In genomic region chr12:111029732-111030131, GRCh38 we compare ENCODE assay signal across 27 cellular contexts. TPM values are rescaled to one million over a fixed set of nuclear protein-coding genes. Genes with fewer than 3 reads are reported as not detected.
"Had no signal": no experiment of that assay in that cellular context is flagged by ENCODE, and none has a peak within 500 bp of the region (broad histone marks: within the 10 kb centered on the region; RNA-seq: fewer than 3 reads in every experiment).

No MANE protein-coding gene starts in this region.

- ATAC-seq: activated T-helper 17 cell treated with anti-CD3 and anti-CD28 coated beads, Interleukin-2, amount 50 U/mL, for 72 hours; K562; Right ventricle myocardium inferior had no signal

- FAIRE-seq: K562 had no signal

- H3K9me3 ChIP-seq: adrenal gland, breast epithelium had no signal

- H3K4me2 ChIP-seq: PC-9 had no signal

- H3K4me1 Mint-ChIP-seq: activated T-helper 17 cell treated with anti-CD3 and anti-CD28 coated beads, Interleukin-2, amount 50 U/mL, for 72 hours had no signal

- H3K27ac Mint-ChIP-seq: activated CD4-positive, alpha-beta memory T cell treated with anti-CD3 and anti-CD28 coated beads, Interleukin-2, amount 10 ng/mL, durations not matched to agents 7 days and 5 days; activated CD4-positive, alpha-beta T cell treated with anti-CD3 and anti-CD28 coated beads, Interleukin-2, amount 10 ng/mL, durations not matched to agents 7 days and 5 days; activated naive CD8-positive, alpha-beta T cell treated with anti-CD3 and anti-CD28 coated beads, Interleukin-2, amount 10 ng/mL, durations not matched to agents 7 days and 5 days; activated T-helper 17 cell treated with anti-CD3 and anti-CD28 coated beads, Interleukin-2, amount 50 U/mL, for 72 hours had no signal

- H3K4me3 ChIP-seq: adrenal gland, breast epithelium, K562, PC-9 had no signal

- DNase-seq: activated CD4-positive, alpha-beta memory T cell treated with anti-CD3 and anti-CD28 coated beads, Interleukin-2, amount 10 ng/mL, durations not matched to agents 7 days and 5 days; activated CD4-positive, alpha-beta T cell treated with anti-CD3 and anti-CD28 coated beads, Interleukin-2, amount 10 ng/mL, durations not matched to agents 7 days and 5 days; activated CD4-positive, CD25-positive, alpha-beta regulatory T cell; activated naive CD4-positive, alpha-beta T cell treated with anti-CD3 and anti-CD28 coated beads, Interleukin-2, amount 50 U/mL, for 16 hours; activated naive CD8-positive, alpha-beta T cell treated with anti-CD3 and anti-CD28 coated beads, Interleukin-2, amount 10 ng/mL, durations not matched to agents 7 days and 5 days; activated T-cell treated with anti-CD3 and anti-CD28 coated beads for 4 hours; activated T-cell treated with anti-CD3 and anti-CD28 coated beads, Interleukin-2, amount 50 U/mL, for 48 hours; adrenal gland; anterior cingulate cortex; central memory CD4-positive, alpha-beta T cell; Karpas-422; MM.1S; NCI-H1105 treated with DMSO at 0.1 percent for 48 hours; NCI-H1436 treated with DMSO at 0.1 percent for 48 hours; NCI-H187 treated with DMSO at 0.1 percent for 48 hours; NCI-H2081 treated with DMSO at 0.1 percent for 48 hours; NCI-H446; NCI-H524; PC-9; T-helper 1 cell had no signal

- H3K4me1 ChIP-seq: adrenal gland had no signal

- H3K27ac ChIP-seq: adrenal gland, breast epithelium, PC-9, VCaP had no signal

- H3K36me3 Mint-ChIP-seq: activated naive CD8-positive, alpha-beta T cell treated with anti-CD3 and anti-CD28 coated beads, Interleukin-2, amount 10 ng/mL, durations not matched to agents 7 days and 5 days had no signal

- H3K4me3 Mint-ChIP-seq: activated CD4-positive, alpha-beta memory T cell treated with anti-CD3 and anti-CD28 coated beads, Interleukin-2, amount 10 ng/mL, durations not matched to agents 7 days and 5 days; activated CD4-positive, alpha-beta T cell treated with anti-CD3 and anti-CD28 coated beads, Interleukin-2, amount 10 ng/mL, durations not matched to agents 7 days and 5 days; activated naive CD8-positive, alpha-beta T cell treated with anti-CD3 and anti-CD28 coated beads, Interleukin-2, amount 10 ng/mL, durations not matched to agents 7 days and 5 days; activated T-helper 17 cell treated with anti-CD3 and anti-CD28 coated beads, Interleukin-2, amount 50 U/mL, for 72 hours had no signal

- H3K9me3 Mint-ChIP-seq: activated CD4-positive, alpha-beta memory T cell treated with anti-CD3 and anti-CD28 coated beads, Interleukin-2, amount 10 ng/mL, durations not matched to agents 7 days and 5 days; activated CD4-positive, alpha-beta T cell treated with anti-CD3 and anti-CD28 coated beads, Interleukin-2, amount 10 ng/mL, durations not matched to agents 7 days and 5 days; activated naive CD8-positive, alpha-beta T cell treated with anti-CD3 and anti-CD28 coated beads, Interleukin-2, amount 10 ng/mL, durations not matched to agents 7 days and 5 days; activated T-helper 17 cell treated with anti-CD3 and anti-CD28 coated beads, Interleukin-2, amount 50 U/mL, for 72 hours had no signal

- H3K36me3 ChIP-seq: adrenal gland, breast epithelium had no signal

- H2AFZ ChIP-seq: PC-9 had no signal

RNA-seq across cellular contexts. Expression of gene CUX2, which starts 4.2 kb away (rescaled TPM):
- total RNA-seq: activated CD8-positive, alpha-beta memory T cell treated with anti-CD3 and anti-CD28 coated beads for 36 hours; K562; PC-9; Right ventricle myocardium inferior; T-helper 2 cell treated with Interferon-gamma antibody and Interleukin-4, amounts not matched to agents 100 ng/mL and 5 ng/mL, for 36 hours had no signal
- polyA plus RNA-seq: K562 had no signal
